In genomic region chr12:109097435-109098141, GRCh38 we compare ENCODE assay signal across 8 cellular contexts. TPM values are rescaled to one million over a fixed set of nuclear protein-coding genes. Genes with fewer than 3 reads are reported as not detected.
DNase-seq lines count a peak whose midpoint lies in the region; ATAC-seq lines count a peak whose summit lies in the region.

Gene UNG, plus strand, starts transcription at chr12:109097597. Its CDS starts 83 bp downstream, at chr12:109097680.

- no peaks in the 10 kb centered on the region for H3K27me3 Mint-ChIP-seq in effector memory CD8-positive, alpha-beta T cell

- H4K8ac ChIP-seq in mesenchymal stem cell (ENCODE audit: low read length): peak within 1 kb of the TSS; percentile 62

- no peak within 1 kb of the TSS for H2BK12ac ChIP-seq in mesenchymal stem cell (ENCODE audit: low read length in 2 of 2)

- peaks cover 26% of the 10 kb centered on the region for H3K36me3 Mint-ChIP-seq in effector memory CD8-positive, alpha-beta T cell (ENCODE audit: insufficient read depth)

- H2BK5ac ChIP-seq in mesenchymal stem cell (ENCODE audit: low read depth, low read length, poor library complexity, severe bottlenecking): no peak within 1 kb of the TSS

- H2AK5ac ChIP-seq in mesenchymal stem cell (ENCODE audit: low read length, severe bottlenecking): no peak within 1 kb of the TSS

- no peaks in the 10 kb centered on the region for H3K9me3 Mint-ChIP-seq in effector memory CD8-positive, alpha-beta T cell

- H3K27me3 ChIP-seq in HUES48 (ENCODE audit: control insufficient read depth, insufficient read depth, low read length) (0 out of 2 replicates have a peak, but pooled peaks cover 5% of the 10 kb centered on the region), NT2/D1 (ENCODE audit: insufficient read depth, insufficient read length) (no peaks in the 10 kb centered on the region), mesenchymal stem cell (ENCODE audit: control insufficient read depth in 1 of 2, insufficient read depth in 1 of 2, low read length in 2 of 2) (no peaks in the 10 kb centered on the region)

- H3K27ac ChIP-seq in HUES48 (ENCODE audit: low read depth, low read length) (peak within 1 kb of the TSS; percentile 98), mesenchymal stem cell (ENCODE audit: low read length, poor library complexity, severe bottlenecking) (peak within 1 kb of the TSS; percentile 77)

- peak within 1 kb of the TSS; percentile 54 for H2AFZ ChIP-seq in mesenchymal stem cell (ENCODE audit: low read depth, low read length)

- peak within 1 kb of the TSS; percentile 94 for H3K9ac ChIP-seq in HUES48 (ENCODE audit: low read depth, low read length)
- H3K9ac ChIP-seq in NT2/D1 (ENCODE audit: insufficient read length, low read depth): peak within 1 kb of the TSS; percentile 90
- H3K9ac ChIP-seq in mesenchymal stem cell (ENCODE audit: low read length): peak within 1 kb of the TSS; percentile 98

- H3K9me3 ChIP-seq in HUES48 (ENCODE audit: control insufficient read depth, insufficient read depth, low read length) (no peaks in the 10 kb centered on the region), NT2/D1 (ENCODE audit: insufficient read depth, low read length) (peaks cover 5% of the 10 kb centered on the region; the same call in 1 of the 2 replicates), mesenchymal stem cell (ENCODE audit: control insufficient read depth, low read length) (no peaks in the 10 kb centered on the region)

- DNase-seq in COR-L47 (lab: John Stamatoyannopoulos, UW): peak; percentile 97
- DNase-seq in NT2/D1 (ENCODE audit: low read depth, low spot score): peak; percentile 94
- peak; percentile 89 to 95 (median 93) for DNase-seq in activated CD8-positive, alpha-beta memory T cell treated with anti-CD3 and anti-CD28 coated beads for 48 hours (ENCODE audit: low read depth in 2 of 3, low spot score in 2 of 3)
- peak; percentile 94 to 96 (median 95) for DNase-seq in effector memory CD8-positive, alpha-beta T cell
- peak; percentile 96 for DNase-seq in mesenchymal stem cell
- DNase-seq in stimulated activated CD8-positive, alpha-beta memory T cell treated with anti-CD3 and anti-CD28 coated beads, Interleukin-12 subunit alpha, Interleukin-12 subunit beta, amount 100 ng/mL, for 24 hours (ENCODE audit: extremely low read depth): peak; percentile 93

- peaks cover 37 to 40% of the 10 kb centered on the region in 2 donors for H3K4me1 Mint-ChIP-seq in effector memory CD8-positive, alpha-beta T cell (ENCODE audit: low read depth in 2 of 2)

- H3K4me1 ChIP-seq in HUES48 (ENCODE audit: control insufficient read depth, insufficient read depth, low read length) (peaks cover 10% of the 10 kb centered on the region; the same call in 1 of the 2 replicates), NT2/D1 (ENCODE audit: insufficient read depth, insufficient read length) (peaks cover 3% of the 10 kb centered on the region), mesenchymal stem cell (ENCODE audit: control insufficient read depth, insufficient read depth, low read depth, low read length) (peaks cover 15% of the 10 kb centered on the region)

- under 1% methylated on average over 46 of the region's 68 CpGs for WGBS in mesenchymal stem cell

- H3K36me3 ChIP-seq in HUES48 (ENCODE audit: control insufficient read depth, insufficient read depth, low read length) (peaks cover 40% of the 10 kb centered on the region), NT2/D1 (ENCODE audit: insufficient read depth, insufficient read length, low read length) (peaks cover 41% of the 10 kb centered on the region), mesenchymal stem cell (ENCODE audit: control insufficient read depth in 1 of 2, insufficient read depth in 2 of 2, low read depth in 1 of 2, low read length in 2 of 2) (peaks cover 13 to 19% of the 10 kb centered on the region in 2 experiments)

- peak within 1 kb of the TSS; percentile 100 for H3K4me2 ChIP-seq in mesenchymal stem cell (ENCODE audit: low read length, poor library complexity, severe bottlenecking)

- H3K23ac ChIP-seq in mesenchymal stem cell (ENCODE audit: low read length in 2 of 2): no peak within 1 kb of the TSS

- H3K14ac ChIP-seq in mesenchymal stem cell (ENCODE audit: low read length in 2 of 2): peak within 1 kb of the TSS in 1 of 2 experiments; percentile 51

- peak within 1 kb of the TSS; percentile 79 to 86 for H3K27ac Mint-ChIP-seq in effector memory CD8-positive, alpha-beta T cell

- peaks cover 26% of the 10 kb centered on the region for H3K79me1 ChIP-seq in mesenchymal stem cell (replicated peaks; ENCODE audit: low read length, poor library complexity, severe bottlenecking)

- peak; percentile 90 for ATAC-seq in GM21390 (IDR thresholded peaks at IDR 0.05; ENCODE audit: unreplicated experiment)
- ATAC-seq in effector memory CD8-positive, alpha-beta T cell (replicated peaks): peak; percentile 77

- no peak within 1 kb of the TSS for H4K91ac ChIP-seq in mesenchymal stem cell (ENCODE audit: low read length)

- H2BK15ac ChIP-seq in mesenchymal stem cell (ENCODE audit: low read depth, poor library complexity, severe bottlenecking): no peak within 1 kb of the TSS

- H3K18ac ChIP-seq in mesenchymal stem cell (ENCODE audit: low read depth in 1 of 2, low read length in 2 of 2): peak within 1 kb of the TSS; percentile 18 to 40

- H2BK120ac ChIP-seq in mesenchymal stem cell (ENCODE audit: low read depth, low read length): no peak within 1 kb of the TSS

- H3K4me3 Mint-ChIP-seq in effector memory CD8-positive, alpha-beta T cell: peak within 1 kb of the TSS; percentile 83 to 86

- peak within 1 kb of the TSS; percentile 91 for H3K4me3 ChIP-seq in HUES48 (ENCODE audit: low read depth, low read length)
- peak within 1 kb of the TSS; percentile 80 for H3K4me3 ChIP-seq in NT2/D1 (ENCODE audit: insufficient read length, low read depth)
- peak within 1 kb of the TSS; percentile 71 to 95 for H3K4me3 ChIP-seq in mesenchymal stem cell (ENCODE audit: insufficient read depth in 1 of 2, low read depth in 1 of 2, low read length in 2 of 2)

- H3K4ac ChIP-seq in mesenchymal stem cell (ENCODE audit: low read depth in 1 of 2, low read length in 2 of 2): peak within 1 kb of the TSS; percentile 6 to 60

RNA-seq across cellular contexts. Expression of gene UNG, which starts in this region (rescaled TPM):
- 8.3 TPM for polyA plus RNA-seq in mesenchymal stem cell (2013, experiment 1 of 2)
- polyA plus RNA-seq in mesenchymal stem cell (2013, experiment 2 of 2): 7.7 TPM

Comparison
In these comparisons a context has a peak if more than half of its experiments do, and no peak if none do; other contexts are left out.
1. Peak in every context shown above with its lines: DNase-seq, ATAC-seq, H3K4me3 ChIP-seq and H3K27ac ChIP-seq.